In genomic region chr13:68125087-68125480, GRCh38 we compare ENCODE assay signal across 25 cellular contexts.
"Had no signal": no experiment of that assay in that cellular context is flagged by ENCODE, and none has a peak within 500 bp of the region (broad histone marks: within the 10 kb centered on the region; RNA-seq: fewer than 3 reads in every experiment).

No MANE protein-coding gene starts in this region.

- H3K4me1 ChIP-seq: gastroesophageal sphincter, right atrium auricular region, uterus had no signal

- H3K27me3 Mint-ChIP-seq: activated naive CD4-positive, alpha-beta T cell treated with anti-CD3 and anti-CD28 coated beads, Interleukin-2, amount 10 ng/mL, durations not matched to agents 7 days and 5 days; activated naive CD8-positive, alpha-beta T cell treated with anti-CD3 and anti-CD28 coated beads, Interleukin-2, amount 10 ng/mL, durations not matched to agents 7 days and 5 days; activated T-cell treated with anti-CD3 and anti-CD28 coated beads, Interleukin-2, amount 50 U/mL, for 24 hours; natural killer cell treated with Interleukin-12 subunit alpha and Interleukin-12 subunit beta and Interleukin-15 and Interleukin-18, amount 100 ng/mL, for 72 hours; stimulated activated memory B cell treated with anti-CD40 and anti-IgM and Interleukin-4, amounts not matched to agents 10 μg/mL and 1 μg/mL and 100 μg/mL, for 72 hours; stimulated activated naive CD8-positive, alpha-beta T cell treated with anti-CD3 and anti-CD28 coated beads, Interleukin-15, amount 100 ng/mL, for 72 hours; type B pancreatic cell had no signal

- H3K27ac ChIP-seq: gastroesophageal sphincter, right atrium auricular region, uterus, WERI-Rb-1 had no signal

- H3K9me3 Mint-ChIP-seq: activated naive CD4-positive, alpha-beta T cell treated with anti-CD3 and anti-CD28 coated beads, Interleukin-2, amount 10 ng/mL, durations not matched to agents 7 days and 5 days; activated naive CD8-positive, alpha-beta T cell treated with anti-CD3 and anti-CD28 coated beads, Interleukin-2, amount 10 ng/mL, durations not matched to agents 7 days and 5 days; stimulated activated memory B cell treated with anti-CD40 and anti-IgM and Interleukin-4, amounts not matched to agents 10 μg/mL and 1 μg/mL and 100 μg/mL, for 72 hours; type B pancreatic cell had no signal

- H3K4me3 Mint-ChIP-seq: activated naive CD4-positive, alpha-beta T cell treated with anti-CD3 and anti-CD28 coated beads, Interleukin-2, amount 10 ng/mL, durations not matched to agents 7 days and 5 days; activated naive CD8-positive, alpha-beta T cell treated with anti-CD3 and anti-CD28 coated beads, Interleukin-2, amount 10 ng/mL, durations not matched to agents 7 days and 5 days; activated T-cell treated with anti-CD3 and anti-CD28 coated beads, Interleukin-2, amount 50 U/mL, for 24 hours; natural killer cell treated with Interleukin-12 subunit alpha and Interleukin-12 subunit beta and Interleukin-15 and Interleukin-18, amount 100 ng/mL, for 72 hours; stimulated activated memory B cell treated with anti-CD40 and anti-IgM and Interleukin-4, amounts not matched to agents 10 μg/mL and 1 μg/mL and 100 μg/mL, for 72 hours; stimulated activated naive CD8-positive, alpha-beta T cell treated with anti-CD3 and anti-CD28 coated beads, Interleukin-15, amount 100 ng/mL, for 72 hours; type B pancreatic cell had no signal

- H3K27me3 ChIP-seq: gastroesophageal sphincter, right atrium auricular region, uterus had no signal

- H3K4me1 Mint-ChIP-seq: activated naive CD4-positive, alpha-beta T cell treated with anti-CD3 and anti-CD28 coated beads, Interleukin-2, amount 10 ng/mL, durations not matched to agents 7 days and 5 days; activated naive CD8-positive, alpha-beta T cell treated with anti-CD3 and anti-CD28 coated beads, Interleukin-2, amount 10 ng/mL, durations not matched to agents 7 days and 5 days; stimulated activated memory B cell treated with anti-CD40 and anti-IgM and Interleukin-4, amounts not matched to agents 10 μg/mL and 1 μg/mL and 100 μg/mL, for 72 hours; stimulated activated naive CD8-positive, alpha-beta T cell treated with anti-CD3 and anti-CD28 coated beads, Interleukin-15, amount 100 ng/mL, for 72 hours had no signal

- H3K36me3 Mint-ChIP-seq: activated naive CD4-positive, alpha-beta T cell treated with anti-CD3 and anti-CD28 coated beads, Interleukin-2, amount 10 ng/mL, durations not matched to agents 7 days and 5 days; activated naive CD8-positive, alpha-beta T cell treated with anti-CD3 and anti-CD28 coated beads, Interleukin-2, amount 10 ng/mL, durations not matched to agents 7 days and 5 days; stimulated activated memory B cell treated with anti-CD40 and anti-IgM and Interleukin-4, amounts not matched to agents 10 μg/mL and 1 μg/mL and 100 μg/mL, for 72 hours; type B pancreatic cell had no signal

- H3K27ac Mint-ChIP-seq: activated naive CD4-positive, alpha-beta T cell treated with anti-CD3 and anti-CD28 coated beads, Interleukin-2, amount 10 ng/mL, durations not matched to agents 7 days and 5 days; activated naive CD8-positive, alpha-beta T cell treated with anti-CD3 and anti-CD28 coated beads, Interleukin-2, amount 10 ng/mL, durations not matched to agents 7 days and 5 days; activated T-cell treated with anti-CD3 and anti-CD28 coated beads, Interleukin-2, amount 50 U/mL, for 24 hours; natural killer cell treated with Interleukin-12 subunit alpha and Interleukin-12 subunit beta and Interleukin-15 and Interleukin-18, amount 100 ng/mL, for 72 hours; stimulated activated memory B cell treated with anti-CD40 and anti-IgM and Interleukin-4, amounts not matched to agents 10 μg/mL and 1 μg/mL and 100 μg/mL, for 72 hours; stimulated activated naive CD8-positive, alpha-beta T cell treated with anti-CD3 and anti-CD28 coated beads, Interleukin-15, amount 100 ng/mL, for 72 hours; type B pancreatic cell had no signal

- DNase-seq: activated CD4-positive, alpha-beta T cell treated with anti-CD3 and anti-CD28 coated beads for 48 hours; activated CD4-positive, alpha-beta T cell treated with anti-CD3 and anti-CD28 coated beads, Interleukin-2, amount 50 U/mL, for 48 hours; activated CD8-positive, alpha-beta memory T cell treated with anti-CD3 and anti-CD28 coated beads, Interleukin-2, amount 50 U/mL, for 48 hours; activated gamma-delta T cell; activated naive CD4-positive, alpha-beta T cell treated with anti-CD3 and anti-CD28 coated beads, Interleukin-2, amount 10 ng/mL, durations not matched to agents 7 days and 5 days; activated naive CD8-positive, alpha-beta T cell treated with anti-CD3 and anti-CD28 coated beads, Interleukin-2, amount 10 ng/mL, durations not matched to agents 7 days and 5 days; activated T-cell treated with anti-CD3 and anti-CD28 coated beads, Interleukin-2, amount 50 U/mL, for 24 hours; amygdala; central memory CD4-positive, alpha-beta T cell; hippocampal formation; mesenchymal stem cell; stimulated activated CD4-positive, alpha-beta T cell treated with anti-CD3 and anti-CD28 coated beads, Interleukin-1b, Interleukin-23, amount 100 ng/mL, for 48 hours; stimulated activated CD4-positive, alpha-beta T cell treated with anti-CD3 and anti-CD28 coated beads, Interleukin-4, amount 100 ng/mL, for 4 hours; stimulated activated CD8-positive, alpha-beta memory T cell treated with anti-CD3 and anti-CD28 coated beads, Interleukin-4, amount 100 ng/mL, for 48 hours; stimulated activated naive CD8-positive, alpha-beta T cell treated with anti-CD3 and anti-CD28 coated beads, Interleukin-15, amount 100 ng/mL, for 72 hours; substantia nigra; uterus; WERI-Rb-1 had no signal

- ATAC-seq: activated CD4-positive, CD25-positive, alpha-beta regulatory T cell treated with anti-CD3 and anti-CD28 coated beads, Interleukin-2, amount 50 U/mL, for 24 hours; gastroesophageal sphincter; natural killer cell treated with Interleukin-12 subunit alpha and Interleukin-12 subunit beta and Interleukin-15 and Interleukin-18, amount 100 ng/mL, for 72 hours; stimulated activated memory B cell treated with anti-CD40 and anti-IgM and Interleukin-4, amounts not matched to agents 10 μg/mL and 1 μg/mL and 100 μg/mL, for 72 hours; stimulated activated naive CD8-positive, alpha-beta T cell treated with anti-CD3 and anti-CD28 coated beads, Interleukin-15, amount 100 ng/mL, for 72 hours had no signal

- H3K36me3 ChIP-seq: gastroesophageal sphincter, right atrium auricular region, uterus, WERI-Rb-1 had no signal

- H3K9me3 ChIP-seq: gastroesophageal sphincter, right atrium auricular region, uterus had no signal

- H3K4me2 ChIP-seq: smooth muscle cell had no signal

- H3K4me3 ChIP-seq: gastroesophageal sphincter, right atrium auricular region, smooth muscle cell, uterus had no signal
